ENCODE assay signal across 9 cellular contexts in the genomic region with DNA sequence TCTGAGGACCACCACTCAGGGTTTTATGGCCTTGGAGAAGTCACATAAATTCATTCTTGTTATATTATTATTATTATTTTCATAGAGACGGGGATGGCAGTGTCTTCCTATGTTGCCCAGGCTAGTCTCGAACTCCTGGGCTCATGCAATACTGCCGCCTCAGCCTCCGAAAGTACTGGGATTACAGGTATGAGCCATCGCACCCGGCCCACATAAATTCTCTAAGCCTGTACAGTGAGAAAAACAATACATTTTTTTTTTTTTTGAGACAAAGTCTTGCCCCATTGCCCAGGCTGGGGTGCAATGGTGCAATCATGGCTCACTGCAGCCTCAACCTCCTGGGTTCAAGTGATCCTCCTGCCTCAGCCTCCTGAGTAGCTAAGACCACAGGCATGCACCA. TPM values are rescaled to one million over a fixed set of nuclear protein-coding genes. Genes with fewer than 3 reads are reported as not detected.
DNase-seq lines count a peak whose midpoint lies in the region; ATAC-seq and TF ChIP-seq lines count a peak whose summit lies in the region.
"Had no signal": no experiment of that assay in that cellular context is flagged by ENCODE, and none has a peak within 500 bp of the region (broad histone marks: within the 10 kb centered on the region; RNA-seq: fewer than 3 reads in every experiment).

No MANE protein-coding gene starts in this region.

- H3K36me3 Mint-ChIP-seq in activated naive CD8-positive, alpha-beta T cell treated with anti-CD3 and anti-CD28 coated beads, Interleukin-2, amount 50 U/mL, for 24 hours (ENCODE audit: low read depth): peaks cover 6% of the 10 kb centered on the region

- no peaks in the 10 kb centered on the region for H3K4me1 ChIP-seq in HUES6 (ENCODE audit: control insufficient read depth, insufficient read depth, low read length)
- peaks cover 39% of the 10 kb centered on the region for H3K4me1 ChIP-seq in mononuclear cell (ENCODE audit: insufficient read depth, low read length)

- H3K27ac ChIP-seq in C4-2B: peak overlapping the region; percentile 88
- no peak overlapping the region for H3K27ac ChIP-seq in HUES6 (ENCODE audit: low read depth, low read length)

- peaks cover 36% of the 10 kb centered on the region for H3K4me1 Mint-ChIP-seq in activated naive CD8-positive, alpha-beta T cell treated with anti-CD3 and anti-CD28 coated beads, Interleukin-2, amount 50 U/mL, for 24 hours

- no peak overlapping the region for H3K9ac ChIP-seq in HUES6 (ENCODE audit: low read length)

- peak overlapping the region; percentile 91 for H3K4me3 ChIP-seq in HUES6 (ENCODE audit: low read depth, low read length)
- H3K4me3 ChIP-seq in mononuclear cell (ENCODE audit: low read length): peak overlapping the region; percentile 95

- no peaks in the 10 kb centered on the region for H3K27me3 ChIP-seq in HUES6 (ENCODE audit: control insufficient read depth, insufficient read depth, low read length)
- H3K27me3 ChIP-seq in mononuclear cell (ENCODE audit: insufficient read depth, low read length): no peaks in the 10 kb centered on the region

- no peaks in the 10 kb centered on the region for H3K9me3 Mint-ChIP-seq in activated naive CD8-positive, alpha-beta T cell treated with anti-CD3 and anti-CD28 coated beads, Interleukin-2, amount 50 U/mL, for 24 hours
- H3K9me3 Mint-ChIP-seq: stimulated activated naive CD8-positive, alpha-beta T cell treated with anti-CD3 and anti-CD28 coated beads, Interleukin-15, amount 100 ng/mL, for 72 hours had no signal

- peak overlapping the region; percentile 49 for H3K4me3 Mint-ChIP-seq in activated naive CD8-positive, alpha-beta T cell treated with anti-CD3 and anti-CD28 coated beads, Interleukin-2, amount 50 U/mL, for 24 hours

- H3K27me3 Mint-ChIP-seq in activated naive CD8-positive, alpha-beta T cell treated with anti-CD3 and anti-CD28 coated beads, Interleukin-2, amount 50 U/mL, for 24 hours: no peaks in the 10 kb centered on the region
- H3K27me3 Mint-ChIP-seq: stimulated activated naive CD8-positive, alpha-beta T cell treated with anti-CD3 and anti-CD28 coated beads, Interleukin-15, amount 100 ng/mL, for 72 hours had no signal

- H3K9me3 ChIP-seq in HUES6 (ENCODE audit: control insufficient read depth, insufficient read depth, low read depth, low read length) (no peaks in the 10 kb centered on the region), mononuclear cell (ENCODE audit: low read depth, low read length) (no peaks in the 10 kb centered on the region)

- ATAC-seq in activated naive CD8-positive, alpha-beta T cell treated with anti-CD3 and anti-CD28 coated beads, Interleukin-2, amount 50 U/mL, for 24 hours: no peak

- H3K27ac Mint-ChIP-seq in activated naive CD8-positive, alpha-beta T cell treated with anti-CD3 and anti-CD28 coated beads, Interleukin-2, amount 50 U/mL, for 24 hours: peak overlapping the region; percentile 35

- DNase-seq in activated naive CD8-positive, alpha-beta T cell treated with anti-CD3 and anti-CD28 coated beads, Interleukin-2, amount 50 U/mL, for 24 hours: no peak
- no peak for DNase-seq in NCI-H345 treated with DMSO at 0.1 percent for 48 hours (lab: John Stamatoyannopoulos, UW; ENCODE audit: unreplicated experiment)
- no peak for DNase-seq in DMS 273 (lab: John Stamatoyannopoulos, UW; ENCODE audit: unreplicated experiment)
- no peak for DNase-seq in NCI-H2196 (lab: John Stamatoyannopoulos, UW; ENCODE audit: unreplicated experiment)
- DNase-seq in NCI-H1092 (lab: John Stamatoyannopoulos, UW): no peak

- H3K36me3 ChIP-seq in HUES6 (ENCODE audit: control insufficient read depth, insufficient read depth, low read length): peaks cover 10% of the 10 kb centered on the region; the same call in 1 of the 2 replicates

- no peak for TF ChIP-seq CTCF in C4-2B (conservative IDR thresholded peaks at IDR 0.05)

RNA-seq across cellular contexts. Expression of a gene that starts 0.8 kb away (rescaled TPM):
- 59.0 TPM for total RNA-seq in mononuclear cell

RNA-seq across cellular contexts. Expression of a gene that starts 0.8 kb away (rescaled TPM):
- 7.8 TPM for total RNA-seq in mononuclear cell

RNA-seq across cellular contexts. Expression of a gene that starts 12.9 kb away (rescaled TPM):
- 17.6 TPM for total RNA-seq in mononuclear cell

RNA-seq across cellular contexts. Expression of a gene that starts 44.1 kb away (rescaled TPM):
- total RNA-seq in mononuclear cell: 22.1 TPM

RNA-seq across cellular contexts. Expression of a gene that starts 48.9 kb away (rescaled TPM):
- 10.8 TPM for total RNA-seq in mononuclear cell
